In genomic region chr9:130993303-130994030, GRCh38 we compare ENCODE assay signal across 13 cellular contexts. TPM values are rescaled to one million over a fixed set of nuclear protein-coding genes. Genes with fewer than 3 reads are reported as not detected.
DNase-seq lines count a peak whose midpoint lies in the region; ATAC-seq and TF ChIP-seq lines count a peak whose summit lies in the region.
"Had no signal": no experiment of that assay in that cellular context is flagged by ENCODE, and none has a peak within 500 bp of the region (broad histone marks: within the 10 kb centered on the region; RNA-seq: fewer than 3 reads in every experiment).

No MANE protein-coding gene starts in this region.

- POLR2A ChIA-PET in WTC11 (lab: Charles Lee) = no interaction called here

- intact Hi-C loops in gastrocnemius medialis (cut with DNase I; ENCODE audit: low total_unique reads) = no loop called here

- TF ChIP-seq CTCF in WTC11 (IDR thresholded peaks at IDR 0.05) = no peak
- no peak for TF ChIP-seq CTCF in neural progenitor cell (IDR thresholded peaks at IDR 0.05)
- no peak for TF ChIP-seq CTCF in gastrocnemius medialis (IDR thresholded peaks at IDR 0.05 in 4 of 5, conservative IDR thresholded peaks at IDR 0.05 in 1 of 5)

- no peak overlapping the region for H4K8ac ChIP-seq in trophoblast cell (ENCODE audit: low read depth, low read length)

- H4K20me1 ChIP-seq in BLaER1 treated with 17β-estradiol and CSF1 and Interleukin-3, amounts not matched to agents 10 nM and 100 nM = peaks cover 0 to under 1% (median 0%) of the 10 kb centered on the region in 11 experiments; a peak in 2 of 22 replicates
- peaks cover 11% of the 10 kb centered on the region for H4K20me1 ChIP-seq in neural progenitor cell (ENCODE audit: low read depth)

- no peak overlapping the region for H2BK5ac ChIP-seq in trophoblast cell (ENCODE audit: low read depth, low read length, poor library complexity)

- no peak overlapping the region for H3K4ac ChIP-seq in trophoblast cell (ENCODE audit: low read depth, low read length)

- peak overlapping the region in 4 of 11 experiments; percentile 9 to 49 (median 46); a peak in 5 of 22 replicates for H3K9ac ChIP-seq in BLaER1 treated with 17β-estradiol and CSF1 and Interleukin-3, amounts not matched to agents 10 nM and 100 nM
- H3K9ac ChIP-seq in neural progenitor cell (no peak overlapping the region), trophoblast cell (ENCODE audit: low read length) (no peak overlapping the region)
- H3K9ac ChIP-seq: GM23248 had no signal

- H3K23ac ChIP-seq in trophoblast cell (ENCODE audit: low read length) = no peak overlapping the region

- no peaks in the 10 kb centered on the region for H3K79me1 ChIP-seq in trophoblast cell (ENCODE audit: low read length)

- H3K27ac ChIP-seq in BLaER1 treated with 17β-estradiol and CSF1 and Interleukin-3, amounts not matched to agents 10 nM and 100 nM = peak overlapping the region in 3 of 11 experiments; percentile 13 to 53 (median 31); a peak in 6 of 22 replicates
- H3K27ac ChIP-seq in neural progenitor cell (no peak overlapping the region), trophoblast cell (ENCODE audit: low read depth, low read length) (no peak overlapping the region), gastrocnemius medialis (no peak overlapping the region)
- H3K27ac ChIP-seq: GM23248 had no signal

- no peak overlapping the region for H4K12ac ChIP-seq in trophoblast cell (ENCODE audit: low read depth, low read length)

- H3K27ac Mint-ChIP-seq in WTC11 (0 out of 2 replicates have a peak overlapping the region, but pooled peaks have one; percentile 42), neural progenitor cell (no peak overlapping the region)
- H3K27ac Mint-ChIP-seq: CD4-positive, CD25-positive, alpha-beta regulatory T cell had no signal

- in situ Hi-C loops in gastrocnemius medialis (cut with MboI; ENCODE audit: low sequenced_read_pairs in 4 of 4) = no loop called here

- WGBS in trophoblast cell (ENCODE audit: extremely low coverage, insufficient coverage, insufficient read length) = no CpG with 5 or more reads among the region's 14 CpGs

- H3K36me3 ChIP-seq in BLaER1 treated with 17β-estradiol and CSF1 and Interleukin-3, amounts not matched to agents 10 nM and 100 nM = no peaks in the 10 kb centered on the region
- no peaks in the 10 kb centered on the region for H3K36me3 ChIP-seq in neural progenitor cell
- H3K36me3 ChIP-seq in trophoblast cell (ENCODE audit: control insufficient read depth in 1 of 2, insufficient read depth in 2 of 2, low read length in 2 of 2) = no peaks in the 10 kb centered on the region
- no peaks in the 10 kb centered on the region for H3K36me3 ChIP-seq in gastrocnemius medialis
- H3K36me3 ChIP-seq: BE2C, HAP-1 had no signal

- no peak overlapping the region for H3K14ac ChIP-seq in trophoblast cell (ENCODE audit: low read length)

- H2BK12ac ChIP-seq in trophoblast cell (ENCODE audit: low read length) = no peak overlapping the region

- peaks cover 15% of the 10 kb centered on the region for H3F3A ChIP-seq in neural progenitor cell (ENCODE audit: low read depth)

- peaks cover 24 to 74% (median 51%) of the 10 kb centered on the region in 10 experiments for H3K4me1 ChIP-seq in BLaER1 treated with 17β-estradiol and CSF1 and Interleukin-3, amounts not matched to agents 10 nM and 100 nM
- H3K4me1 ChIP-seq in neural progenitor cell (peaks cover 8% of the 10 kb centered on the region), trophoblast cell (ENCODE audit: control insufficient read depth in 1 of 2, insufficient read depth in 2 of 2, low read length in 2 of 2) (no peaks in the 10 kb centered on the region), gastrocnemius medialis (no peaks in the 10 kb centered on the region)
- H3K4me1 ChIP-seq: HAP-1 had no signal

- no peaks in the 10 kb centered on the region for H3K9me3 ChIP-seq in BLaER1 treated with 17β-estradiol and CSF1 and Interleukin-3, amounts not matched to agents 10 nM and 100 nM (replicated peaks in 1 of 11)
- H3K9me3 ChIP-seq in neural progenitor cell (ENCODE audit: low read depth) = no peaks in the 10 kb centered on the region
- no peaks in the 10 kb centered on the region for H3K9me3 ChIP-seq in trophoblast cell (ENCODE audit: insufficient read depth, low read depth, low read length)
- H3K9me3 ChIP-seq in gastrocnemius medialis = no peaks in the 10 kb centered on the region
- H3K9me3 ChIP-seq: BE2C, HAP-1 had no signal

- H3K4me2 ChIP-seq in BLaER1 treated with 17β-estradiol and CSF1 and Interleukin-3, amounts not matched to agents 10 nM and 100 nM = peak overlapping the region in 8 of 11 experiments; percentile 7 to 89 (median 70); a peak in 12 of 22 replicates
- H3K4me2 ChIP-seq in neural progenitor cell (no peak overlapping the region), trophoblast cell (ENCODE audit: low read length) (no peak overlapping the region)

- DNase-seq in Kasumi-1 (lab: John Stamatoyannopoulos, UW) (peak; percentile 18 to 31), WTC11 (ENCODE audit: low spot score) (no peak), neural progenitor cell (ENCODE audit: low spot score) (no peak), trophoblast cell (no peak), gastrocnemius medialis (no peak), DMS114 treated with DMSO at 0.1 percent for 48 hours (lab: John Stamatoyannopoulos, UW; ENCODE audit: unreplicated experiment) (no peak)
- DNase-seq in activated CD4-positive, CD25-positive, alpha-beta regulatory T cell (lab: John Stamatoyannopoulos, UW) = no peak
- DNase-seq: BE2C; CD4-positive, CD25-positive, alpha-beta regulatory T cell; GM23248 had no signal

- no peak overlapping the region for H2AFZ ChIP-seq in neural progenitor cell (replicated peaks)
- no peak overlapping the region for H2AFZ ChIP-seq in trophoblast cell (ENCODE audit: insufficient read depth, low read length, poor library complexity)
- H2AFZ ChIP-seq: GM23248 had no signal

- H2AK5ac ChIP-seq in trophoblast cell (ENCODE audit: low read length) = no peak overlapping the region

- H3K4me1 Mint-ChIP-seq in WTC11 = peaks cover 22% of the 10 kb centered on the region
- H3K4me1 Mint-ChIP-seq in neural progenitor cell = peaks cover 39% of the 10 kb centered on the region

- no peaks in the 10 kb centered on the region for H3K36me3 Mint-ChIP-seq in WTC11
- H3K36me3 Mint-ChIP-seq in neural progenitor cell = no peaks in the 10 kb centered on the region
- H3K36me3 Mint-ChIP-seq: CD4-positive, CD25-positive, alpha-beta regulatory T cell had no signal

- CTCF ChIA-PET in WTC11 (lab: Charles Lee) = interaction anchor here (0.9 to 1.3 kb wide), 3 partner anchors 51 to 127 kb away, joined by 3 read pairs; no protein-coding TSS in a partner anchor

- no peaks in the 10 kb centered on the region for H3K79me2 ChIP-seq in neural progenitor cell (ENCODE audit: low read depth)
- H3K79me2 ChIP-seq in trophoblast cell (ENCODE audit: control insufficient read depth, insufficient read depth, low read length, poor library complexity) = no peaks in the 10 kb centered on the region

- ATAC-seq in WTC11 (no peak), gastrocnemius medialis (no peak)

- no peak overlapping the region for H2BK120ac ChIP-seq in trophoblast cell (ENCODE audit: insufficient read depth, low read length, poor library complexity)

- no peak overlapping the region for H3K4me3 Mint-ChIP-seq in WTC11
- H3K4me3 Mint-ChIP-seq in neural progenitor cell = peak overlapping the region; percentile 35

- H3K27me3 ChIP-seq in BLaER1 treated with 17β-estradiol and CSF1 and Interleukin-3, amounts not matched to agents 10 nM and 100 nM = no peaks in the 10 kb centered on the region
- peaks cover under 1% of the 10 kb centered on the region for H3K27me3 ChIP-seq in neural progenitor cell
- no peaks in the 10 kb centered on the region for H3K27me3 ChIP-seq in trophoblast cell (ENCODE audit: insufficient read depth, low read length)
- peaks cover 17 to 37% (median 18%) of the 10 kb centered on the region in 3 donors for H3K27me3 ChIP-seq in gastrocnemius medialis
- H3K27me3 ChIP-seq: BE2C had no signal

- no peak for TF ChIP-seq POLR2A in gastrocnemius medialis (IDR thresholded peaks at IDR 0.05)

- no peak overlapping the region for H3K18ac ChIP-seq in trophoblast cell (ENCODE audit: low read length)

- H4K91ac ChIP-seq in trophoblast cell (ENCODE audit: low read depth, low read length) = no peak overlapping the region

- H3K27me3 Mint-ChIP-seq in WTC11 (ENCODE audit: low read depth) (peaks cover 2% of the 10 kb centered on the region), neural progenitor cell (ENCODE audit: insufficient read depth, low read depth) (peaks cover 31% of the 10 kb centered on the region)

- peaks cover 3% of the 10 kb centered on the region for H3K9me3 Mint-ChIP-seq in WTC11
- no peaks in the 10 kb centered on the region for H3K9me3 Mint-ChIP-seq in neural progenitor cell

- H3K4me3 ChIP-seq in BLaER1 treated with 17β-estradiol and CSF1 and Interleukin-3, amounts not matched to agents 10 nM and 100 nM = no peak overlapping the region
- H3K4me3 ChIP-seq in neural progenitor cell = no peak overlapping the region
- H3K4me3 ChIP-seq in trophoblast cell (ENCODE audit: low read depth, low read length) = no peak overlapping the region
- no peak overlapping the region for H3K4me3 ChIP-seq in gastrocnemius medialis
- H3K4me3 ChIP-seq: GM23248, HAP-1 had no signal

TF ChIP-seq in WTC11, 78 proteins besides CTCF, POLR2A, EP300 and RAD21:
- TF ChIP-seq PRRX2 (CRISPR knock-in tag; IDR thresholded peaks at IDR 0.05) = no peak
- TF ChIP-seq FOXJ3 (CRISPR knock-in tag; IDR thresholded peaks at IDR 0.05; ENCODE audit: borderline replicate concordance) = no peak
- no peak for TF ChIP-seq SOX15 (CRISPR knock-in tag; IDR thresholded peaks at IDR 0.05)
- no peak for TF ChIP-seq NFYB (CRISPR knock-in tag; conservative IDR thresholded peaks at IDR 0.05; ENCODE audit: low read depth)

RNA-seq across cellular contexts. Expression of gene LAMC3, which starts 15.5 kb away (rescaled TPM):
- total RNA-seq in WTC11 (2021) (35.9 to 50.9 TPM (median 36.0 TPM) in 3 replicates), neural progenitor cell (ENCODE audit: low replicate concordance) (0.03 TPM in 1 of 2 replicates, not detected in the other), gastrocnemius medialis (1 to 10 TPM in 2 of 4 donors, under 1 TPM in 2; 0.07 to 1.5 (median 0.72) TPM)
- polyA plus RNA-seq in trophoblast cell (2013) = 0.17 and 0.25 TPM in 2 replicates
- total RNA-seq: GM23248 had no signal
- polyA plus RNA-seq: AG04450, GM23248 had no signal

RNA-seq across cellular contexts. Expression of gene FIBCD1, which starts 54.4 kb away (rescaled TPM):
- total RNA-seq in WTC11 (2021) = 6.6 to 9.1 TPM (median 8.8 TPM) in 3 replicates
- 1.8 and 7.2 TPM in 2 replicates for total RNA-seq in neural progenitor cell (ENCODE audit: low replicate concordance)
- polyA plus RNA-seq in trophoblast cell (2013) = 83.3 and 85.3 TPM in 2 replicates
- total RNA-seq in gastrocnemius medialis = not detected
- total RNA-seq: CD4-positive, CD25-positive, alpha-beta regulatory T cell had no signal
- polyA plus RNA-seq: CD4-positive, CD25-positive, alpha-beta regulatory T cell had no signal

Comparison
In these comparisons a context has a peak if more than half of its experiments do, and no peak if none do; other contexts are left out.
1. H3K4me2 ChIP-seq: peak in BLaER1 treated with 17β-estradiol and CSF1 and Interleukin-3, amounts not matched to agents 10 nM and 100 nM (8 of 11); none in neural progenitor cell (single experiment) and trophoblast cell (single experiment).
2. DNase-seq: peak in Kasumi-1 (2 of 2); none in WTC11 (single experiment), neural progenitor cell (single experiment), trophoblast cell (0 of 2), activated CD4-positive, CD25-positive, alpha-beta regulatory T cell (0 of 4), gastrocnemius medialis (0 of 2) and DMS114 treated with DMSO at 0.1 percent for 48 hours (single experiment).
3. RNA of gene LAMC3, which starts 15.5 kb away (total RNA-seq): 35.9 to 50.9 TPM in WTC11; 0.07 to 1.5 TPM in gastrocnemius medialis and 0.03 TPM in neural progenitor cell; every median in the first group is over 10 times any median in the second.